In the genomic region with DNA sequence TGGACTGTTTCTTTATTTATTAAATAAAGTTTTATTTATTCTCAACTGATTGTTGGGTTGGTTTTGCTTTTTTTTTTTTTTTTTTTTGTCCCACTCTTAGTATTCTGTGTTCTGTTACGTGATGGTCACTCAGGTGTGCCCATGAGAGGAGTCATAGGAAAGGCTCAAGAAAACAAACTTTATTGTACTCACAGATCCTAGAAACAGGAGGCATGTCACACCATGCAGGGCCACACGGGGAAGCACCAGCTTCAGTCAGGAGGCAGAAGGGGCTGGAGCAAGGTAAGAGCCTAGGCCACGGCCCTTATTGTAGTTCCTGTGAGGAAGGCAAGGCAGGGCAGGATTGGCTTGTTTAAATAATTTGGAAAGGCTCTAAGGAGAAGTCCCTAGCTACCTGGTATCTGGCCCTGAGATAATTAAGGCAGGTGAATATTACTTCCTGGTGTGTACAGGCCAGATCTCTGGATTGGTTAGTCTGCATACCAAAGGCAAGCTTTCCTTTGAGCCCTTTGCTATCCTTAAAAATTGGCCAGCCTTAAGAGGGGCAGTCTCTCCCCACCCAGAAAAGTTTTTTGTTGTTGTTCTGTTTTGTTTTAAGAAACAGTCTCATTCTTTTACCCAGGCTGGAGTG, we compare ENCODE assay signal across 16 cellular contexts. TPM values are rescaled to one million over a fixed set of nuclear protein-coding genes. Genes with fewer than 3 reads are reported as not detected.
DNase-seq lines count a peak whose midpoint lies in the region; ATAC-seq and TF ChIP-seq lines count a peak whose summit lies in the region.
"Had no signal": no experiment of that assay in that cellular context is flagged by ENCODE, and none has a peak within 500 bp of the region (broad histone marks: within the 10 kb centered on the region; RNA-seq: fewer than 3 reads in every experiment).

No MANE protein-coding gene starts in this region.

- peaks cover 7% of the 10 kb centered on the region for H3K27me3 Mint-ChIP-seq in progenitor cell of endocrine pancreas

- H3K4me3 ChIP-seq in Loucy (ENCODE audit: low read length, poor library complexity, severe bottlenecking): no peak overlapping the region
- H3K4me3 ChIP-seq in choroid plexus epithelial cell (ENCODE audit: low read depth, low read length): no peak overlapping the region
- H3K4me3 ChIP-seq: lung, pancreas had no signal

- no peaks in the 10 kb centered on the region for H3K4me1 Mint-ChIP-seq in progenitor cell of endocrine pancreas (ENCODE audit: low read depth)

- no peaks in the 10 kb centered on the region for H3F3A ChIP-seq in Loucy (ENCODE audit: low read depth)

- ATAC-seq in GM18511 (IDR thresholded peaks at IDR 0.05; ENCODE audit: unreplicated experiment): no peak
- ATAC-seq: pancreas had no signal

- H3K36me3 ChIP-seq in Loucy (ENCODE audit: insufficient read depth, low read length): no peaks in the 10 kb centered on the region
- H3K36me3 ChIP-seq: pancreas had no signal

- DNase-seq in DMS53 (lab: John Stamatoyannopoulos, UW): peak; percentile 40
- DNase-seq in DMS53 treated with DMSO at 0.1 percent for 48 hours (lab: John Stamatoyannopoulos, UW; ENCODE audit: unreplicated experiment): no peak
- DNase-seq in choroid plexus epithelial cell (ENCODE audit: low read depth): no peak
- DNase-seq in progenitor cell of endocrine pancreas (ENCODE audit: low spot score, unreplicated experiment): no peak
- no peak for DNase-seq in UCSD-AML1 (lab: John Stamatoyannopoulos, UW; ENCODE audit: unreplicated experiment)
- DNase-seq in ecto neural progenitor cell (ENCODE audit: low spot score): no peak
- DNase-seq: activated CD8-positive, alpha-beta memory T cell treated with anti-CD3 and anti-CD28 coated beads, Interleukin-2, amount 50 U/mL, for 48 hours; DMS153; NCI-H146; pancreas; stimulated activated CD4-positive, alpha-beta T cell treated with anti-CD3 and anti-CD28 coated beads, Interleukin-4, amount 100 ng/mL, for 4 hours had no signal

- H3K36me3 Mint-ChIP-seq in progenitor cell of endocrine pancreas (ENCODE audit: insufficient read depth): no peaks in the 10 kb centered on the region

- H3K9me3 Mint-ChIP-seq in progenitor cell of endocrine pancreas (ENCODE audit: low read depth): no peaks in the 10 kb centered on the region

- no peak overlapping the region for H3K4me3 Mint-ChIP-seq in progenitor cell of endocrine pancreas (ENCODE audit: low read depth)

- H3K4me2 ChIP-seq in Loucy (ENCODE audit: low read depth, low read length, poor library complexity, severe bottlenecking): no peak overlapping the region

- H3K27me3 ChIP-seq in Loucy (ENCODE audit: insufficient read depth, low read length, poor library complexity, severe bottlenecking): no peaks in the 10 kb centered on the region
- H3K27me3 ChIP-seq: pancreas had no signal

- H3K9me3 ChIP-seq in Loucy (ENCODE audit: insufficient read depth, low read depth, low read length): no peaks in the 10 kb centered on the region
- H3K9me3 ChIP-seq: pancreas had no signal

- no peak overlapping the region for H3K9ac ChIP-seq in Loucy (ENCODE audit: low read depth, low read length, poor library complexity, severe bottlenecking)

- H4K20me1 ChIP-seq in Loucy (ENCODE audit: insufficient read depth, low read length, poor library complexity, severe bottlenecking): no peaks in the 10 kb centered on the region

- H3K27ac Mint-ChIP-seq in progenitor cell of endocrine pancreas: no peak overlapping the region

- TF ChIP-seq CTCF in Loucy (conservative IDR thresholded peaks at IDR 0.05; ENCODE audit: low read length) (peak; percentile 35), choroid plexus epithelial cell (conservative IDR thresholded peaks at IDR 0.05; ENCODE audit: low read depth, low read length) (peak; percentile 30), progenitor cell of endocrine pancreas (IDR thresholded peaks at IDR 0.05; ENCODE audit: unreplicated experiment) (peak; percentile 41)

- no peaks in the 10 kb centered on the region for H3K9me2 ChIP-seq in Loucy (replicated peaks; ENCODE audit: low read depth, low read length)

- H3K4me1 ChIP-seq in Loucy (ENCODE audit: insufficient read depth, low read length, poor library complexity, severe bottlenecking): no peaks in the 10 kb centered on the region
- H3K4me1 ChIP-seq: pancreas had no signal

- no peaks in the 10 kb centered on the region for H3K79me2 ChIP-seq in Loucy (ENCODE audit: insufficient read depth, low read length)

- H2AFZ ChIP-seq in Loucy (ENCODE audit: low read length): peak overlapping the region; percentile 30; the same call in 1 of the 2 replicates

RNA-seq across cellular contexts. Expression of a gene that starts 8.3 kb away (rescaled TPM):
- 0.65 and 0.73 TPM in 2 replicates for total RNA-seq in progenitor cell of endocrine pancreas
- total RNA-seq: A172; lung; T-helper 2 cell treated with Interferon-gamma antibody and Interleukin-4, amounts not matched to agents 100 ng/mL and 5 ng/mL, for 36 hours had no signal
